12 cellular contexts compared by ENCODE assay signal in genomic region chr17:38325221-38325851, GRCh38. TPM values are rescaled to one million over a fixed set of nuclear protein-coding genes. Genes with fewer than 3 reads are reported as not detected.
DNase-seq lines count a peak whose midpoint lies in the region; ATAC-seq and TF ChIP-seq lines count a peak whose summit lies in the region.
"Had no signal": no experiment of that assay in that cellular context is flagged by ENCODE, and none has a peak within 500 bp of the region (broad histone marks: within the 10 kb centered on the region; RNA-seq: fewer than 3 reads in every experiment).

No MANE protein-coding gene starts in this region.

- no peak overlapping the region for H2AFZ ChIP-seq in smooth muscle cell (ENCODE audit: low read depth)

- CTCF ChIA-PET in CD8-positive, alpha-beta memory T cell (lab: Charles Lee): interaction anchor here (1.1 kb wide), 1 partner anchor 8 kb away, joined by 3 read pairs; no protein-coding TSS in a partner anchor

- H4K20me1 ChIP-seq in smooth muscle cell (ENCODE audit: low read depth): no peaks in the 10 kb centered on the region

- no peaks in the 10 kb centered on the region for H3K9me3 Mint-ChIP-seq in activated CD4-positive, alpha-beta T cell treated with anti-CD3 and anti-CD28 coated beads, Interleukin-2, amount 10 ng/mL, durations not matched to agents 24 days and 14 days
- H3K9me3 Mint-ChIP-seq in CD8-positive, alpha-beta memory T cell: no peaks in the 10 kb centered on the region
- H3K9me3 Mint-ChIP-seq: dendritic cell treated with granulocyte-macrophage colony-stimulating factor and Interleukin-4, amounts not matched to agents 40 ng/mL and 50 ng/mL, for 4 days had no signal

- peaks cover 16% of the 10 kb centered on the region for H3K36me3 Mint-ChIP-seq in activated CD4-positive, alpha-beta T cell treated with anti-CD3 and anti-CD28 coated beads, Interleukin-2, amount 10 ng/mL, durations not matched to agents 24 days and 14 days (ENCODE audit: low read depth)
- peaks cover 0 to 27% (median 5%) of the 10 kb centered on the region in 3 donors for H3K36me3 Mint-ChIP-seq in CD8-positive, alpha-beta memory T cell

- H3K27me3 ChIP-seq in smooth muscle cell (ENCODE audit: low read depth): no peaks in the 10 kb centered on the region
- peaks cover 0 to 2% (median 0%) of the 10 kb centered on the region in 9 donors for H3K27me3 ChIP-seq in heart left ventricle
- H3K27me3 ChIP-seq in CD8-positive, alpha-beta memory T cell (ENCODE audit: insufficient read depth, low read length, poor library complexity, severe bottlenecking): peaks cover 5% of the 10 kb centered on the region
- H3K27me3 ChIP-seq: pancreas had no signal

- peak overlapping the region; percentile 6 for H3K4me2 ChIP-seq in smooth muscle cell

- DNase-seq in activated CD4-positive, alpha-beta T cell treated with anti-CD3 and anti-CD28 coated beads, Interleukin-2, amount 10 ng/mL, durations not matched to agents 24 days and 14 days: no peak
- no peak for DNase-seq in activated CD4-positive, alpha-beta T cell treated with anti-CD3 and anti-CD28 coated beads, Interleukin-2, amount 50 U/mL, for 1 hour
- peak; percentile 83 for DNase-seq in SK-N-DZ (ENCODE audit: low spot score)
- DNase-seq in globus pallidus (ENCODE audit: low spot score): peak; percentile 75
- DNase-seq in smooth muscle cell (lab: John Stamatoyannopoulos, UW; ENCODE audit: unreplicated experiment): no peak
- no peak for DNase-seq in effector CD4-positive, alpha-beta T cell
- DNase-seq in heart left ventricle: no peak
- no peak for DNase-seq in CD8-positive, alpha-beta memory T cell
- DNase-seq: NCI-H510A treated with DMSO at 0.1 percent for 48 hours, pancreas had no signal

- peaks cover 5% of the 10 kb centered on the region for H3F3A ChIP-seq in smooth muscle cell (ENCODE audit: low read depth)

- ATAC-seq in heart left ventricle: no peak

- no peak for TF ChIP-seq POLR2A in heart left ventricle (IDR thresholded peaks at IDR 0.05)

- H3K4me1 ChIP-seq in smooth muscle cell (ENCODE audit: low read depth) (peaks cover 18% of the 10 kb centered on the region), heart left ventricle (peaks cover 0 to 15% (median 0%) of the 10 kb centered on the region in 12 donors)
- H3K4me1 ChIP-seq in CD8-positive, alpha-beta memory T cell (ENCODE audit: insufficient read depth, low read length): no peaks in the 10 kb centered on the region
- H3K4me1 ChIP-seq: pancreas had no signal

- H3K36me3 ChIP-seq in smooth muscle cell (ENCODE audit: low read depth) (no peaks in the 10 kb centered on the region), heart left ventricle (peaks cover 0 to 35% (median 31%) of the 10 kb centered on the region in 9 donors)
- peaks cover 12% of the 10 kb centered on the region for H3K36me3 ChIP-seq in CD8-positive, alpha-beta memory T cell (ENCODE audit: insufficient read depth, low read length)

- H3K9ac ChIP-seq in smooth muscle cell (ENCODE audit: low read depth): no peak overlapping the region

- H3K79me2 ChIP-seq in smooth muscle cell (ENCODE audit: low read depth): no peaks in the 10 kb centered on the region

- H3K4me3 ChIP-seq in smooth muscle cell: no peak overlapping the region
- H3K4me3 ChIP-seq in heart left ventricle: no peak overlapping the region
- no peak overlapping the region for H3K4me3 ChIP-seq in CD8-positive, alpha-beta memory T cell (ENCODE audit: low read length)
- H3K4me3 ChIP-seq: pancreas had no signal

- H3K4me3 Mint-ChIP-seq in activated CD4-positive, alpha-beta T cell treated with anti-CD3 and anti-CD28 coated beads, Interleukin-2, amount 10 ng/mL, durations not matched to agents 24 days and 14 days: no peak overlapping the region
- H3K4me3 Mint-ChIP-seq in CD8-positive, alpha-beta memory T cell: no peak overlapping the region
- H3K4me3 Mint-ChIP-seq: dendritic cell treated with granulocyte-macrophage colony-stimulating factor and Interleukin-4, amounts not matched to agents 40 ng/mL and 50 ng/mL, for 4 days had no signal

- peak overlapping the region; percentile 60 for H3K27ac Mint-ChIP-seq in activated CD4-positive, alpha-beta T cell treated with anti-CD3 and anti-CD28 coated beads, Interleukin-2, amount 10 ng/mL, durations not matched to agents 24 days and 14 days
- H3K27ac Mint-ChIP-seq in CD8-positive, alpha-beta memory T cell: peak overlapping the region in 3 of 8 donors; percentile 45 to 58 (median 58)
- H3K27ac Mint-ChIP-seq: dendritic cell treated with granulocyte-macrophage colony-stimulating factor and Interleukin-4, amounts not matched to agents 40 ng/mL and 50 ng/mL, for 4 days had no signal

- H3K27me3 Mint-ChIP-seq in activated CD4-positive, alpha-beta T cell treated with anti-CD3 and anti-CD28 coated beads, Interleukin-2, amount 10 ng/mL, durations not matched to agents 24 days and 14 days: peaks cover 2% of the 10 kb centered on the region
- peaks cover 7 to 11% of the 10 kb centered on the region in 2 donors for H3K27me3 Mint-ChIP-seq in CD8-positive, alpha-beta memory T cell

- intact Hi-C loops in activated CD4-positive, alpha-beta T cell treated with anti-CD3 and anti-CD28 coated beads, Interleukin-2, amount 10 ng/mL, durations not matched to agents 24 days and 14 days (cut with micrococcal nuclease): no loop called here
- intact Hi-C loops in heart left ventricle (cut with DNase I): no loop called here

- H3K4me1 Mint-ChIP-seq in activated CD4-positive, alpha-beta T cell treated with anti-CD3 and anti-CD28 coated beads, Interleukin-2, amount 10 ng/mL, durations not matched to agents 24 days and 14 days: peaks cover 4% of the 10 kb centered on the region
- no peaks in the 10 kb centered on the region for H3K4me1 Mint-ChIP-seq in CD8-positive, alpha-beta memory T cell

- WGBS in smooth muscle cell (ENCODE audit: low lambda C conversion rate): 36% methylated on average over 5 of the region's 5 CpGs
- 47 to 58% (median 56%) methylated on average over 5 of the region's 5 CpGs for WGBS in heart left ventricle, 4 donors

- TF ChIP-seq CTCF in smooth muscle cell (IDR thresholded peaks at IDR 0.05; ENCODE audit: borderline replicate concordance, insufficient read depth, poor library complexity, severe bottlenecking) (no peak), heart left ventricle (IDR thresholded peaks at IDR 0.05) (no peak)

- H3K27ac ChIP-seq in smooth muscle cell (ENCODE audit: low read depth) (no peak overlapping the region), heart left ventricle (peak overlapping the region in 1 of 12 donors; percentile 26)
- H3K27ac ChIP-seq in CD8-positive, alpha-beta memory T cell (ENCODE audit: low read depth, low read length): no peak overlapping the region
- H3K27ac ChIP-seq: pancreas had no signal

- POLR2A ChIA-PET in CD8-positive, alpha-beta memory T cell (lab: Charles Lee): no interaction called here

- H3K9me3 ChIP-seq in smooth muscle cell (replicated peaks; ENCODE audit: low read depth): no peaks in the 10 kb centered on the region
- no peaks in the 10 kb centered on the region for H3K9me3 ChIP-seq in heart left ventricle
- H3K9me3 ChIP-seq in CD8-positive, alpha-beta memory T cell (ENCODE audit: low read length): no peaks in the 10 kb centered on the region
- H3K9me3 ChIP-seq: pancreas had no signal

RNA-seq across cellular contexts. Expression of gene GPR179, which starts 18.4 kb away (rescaled TPM):
- not detected in 2 replicates for total RNA-seq in activated CD4-positive, alpha-beta T cell treated with anti-CD3 and anti-CD28 coated beads, Interleukin-2, amount 10 ng/mL, durations not matched to agents 24 days and 14 days
- 0.06 TPM in 1 of 2 replicates, not detected in the other for polyA plus RNA-seq in SK-N-DZ (2014; cell fraction: cytosol; rRNA removed)
- polyA plus RNA-seq in SK-N-DZ (2014; cell fraction: nucleus; rRNA removed): 0.08 and 0.70 TPM in 2 replicates
- not detected in 2 replicates for total RNA-seq in smooth muscle cell
- polyA plus RNA-seq in smooth muscle cell: 0.04 TPM in 1 of 2 replicates, not detected in the other
- total RNA-seq in heart left ventricle: under 1 TPM in 4 of 9 donors, not detected in 5; 0.04 to 0.25 (median 0.08) TPM
- polyA plus RNA-seq in heart left ventricle: under 1 TPM; 0.03 to 0.08 TPM
- under 1 TPM; 0.07 to 0.09 TPM for total RNA-seq in CD8-positive, alpha-beta memory T cell
- not detected for polyA plus RNA-seq in CD8-positive, alpha-beta memory T cell
- total RNA-seq: T-helper 1 cell treated with Interleukin-12 subunit alpha and Interleukin-12 subunit beta and Interleukin-4 antibody, amounts not matched to agents 30 ng/mL and 1 ng/mL, for 36 hours had no signal

RNA-seq across cellular contexts. Expression of gene SOCS7, which starts 26.3 kb away (rescaled TPM):
- 31.2 and 31.4 TPM in 2 replicates for total RNA-seq in activated CD4-positive, alpha-beta T cell treated with anti-CD3 and anti-CD28 coated beads, Interleukin-2, amount 10 ng/mL, durations not matched to agents 24 days and 14 days
- polyA plus RNA-seq in SK-N-DZ (2014; cell fraction: cytosol; rRNA removed): 19.1 and 19.2 TPM in 2 replicates
- polyA plus RNA-seq in SK-N-DZ (2014; cell fraction: nucleus; rRNA removed): 14.0 and 19.9 TPM in 2 replicates
- total RNA-seq in smooth muscle cell (6.2 and 9.0 TPM in 2 replicates), heart left ventricle (10 to 100 TPM; 11.4 to 19.2 (median 15.0) TPM)
- polyA plus RNA-seq in smooth muscle cell (0.89 and 2.5 TPM in 2 replicates), heart left ventricle (10 to 100 TPM in 1 of 2 donors, 1 to 10 TPM in 1; 5.1 to 10.2 TPM)
- total RNA-seq in CD8-positive, alpha-beta memory T cell: 10 to 100 TPM; 22.0 to 23.7 TPM
- polyA plus RNA-seq in CD8-positive, alpha-beta memory T cell: 0.98 TPM

RNA-seq across cellular contexts. Expression of gene MRPL45, which starts 28.4 kb away (rescaled TPM):
- total RNA-seq in activated CD4-positive, alpha-beta T cell treated with anti-CD3 and anti-CD28 coated beads, Interleukin-2, amount 10 ng/mL, durations not matched to agents 24 days and 14 days: 42.9 and 45.5 TPM in 2 replicates
- 57.9 and 64.5 TPM in 2 replicates for polyA plus RNA-seq in SK-N-DZ (2014; cell fraction: cytosol; rRNA removed)
- polyA plus RNA-seq in SK-N-DZ (2014; cell fraction: nucleus; rRNA removed): 29.4 and 32.0 TPM in 2 replicates
- total RNA-seq in smooth muscle cell (30.6 and 31.4 TPM in 2 replicates), heart left ventricle (10 to 100 TPM; 26.0 to 46.3 (median 35.1) TPM)
- polyA plus RNA-seq in smooth muscle cell (25.0 and 30.8 TPM in 2 replicates), heart left ventricle (10 to 100 TPM; 27.1 to 36.8 TPM)
- 10 to 100 TPM; 70.0 to 74.5 TPM for total RNA-seq in CD8-positive, alpha-beta memory T cell
- 25.7 TPM for polyA plus RNA-seq in CD8-positive, alpha-beta memory T cell

Comparison
In these comparisons a context has a peak if more than half of its experiments do, and no peak if none do; other contexts are left out.
1. DNase-seq: peak in SK-N-DZ (single experiment) and globus pallidus (single experiment); none in activated CD4-positive, alpha-beta T cell treated with anti-CD3 and anti-CD28 coated beads, Interleukin-2, amount 10 ng/mL, durations not matched to agents 24 days and 14 days (single experiment), activated CD4-positive, alpha-beta T cell treated with anti-CD3 and anti-CD28 coated beads, Interleukin-2, amount 50 U/mL, for 1 hour (single experiment), smooth muscle cell (single experiment), effector CD4-positive, alpha-beta T cell (single experiment), heart left ventricle (0 of 5) and CD8-positive, alpha-beta memory T cell (0 of 5).